ENCODE assay signal across 23 cellular contexts in the genomic region with DNA sequence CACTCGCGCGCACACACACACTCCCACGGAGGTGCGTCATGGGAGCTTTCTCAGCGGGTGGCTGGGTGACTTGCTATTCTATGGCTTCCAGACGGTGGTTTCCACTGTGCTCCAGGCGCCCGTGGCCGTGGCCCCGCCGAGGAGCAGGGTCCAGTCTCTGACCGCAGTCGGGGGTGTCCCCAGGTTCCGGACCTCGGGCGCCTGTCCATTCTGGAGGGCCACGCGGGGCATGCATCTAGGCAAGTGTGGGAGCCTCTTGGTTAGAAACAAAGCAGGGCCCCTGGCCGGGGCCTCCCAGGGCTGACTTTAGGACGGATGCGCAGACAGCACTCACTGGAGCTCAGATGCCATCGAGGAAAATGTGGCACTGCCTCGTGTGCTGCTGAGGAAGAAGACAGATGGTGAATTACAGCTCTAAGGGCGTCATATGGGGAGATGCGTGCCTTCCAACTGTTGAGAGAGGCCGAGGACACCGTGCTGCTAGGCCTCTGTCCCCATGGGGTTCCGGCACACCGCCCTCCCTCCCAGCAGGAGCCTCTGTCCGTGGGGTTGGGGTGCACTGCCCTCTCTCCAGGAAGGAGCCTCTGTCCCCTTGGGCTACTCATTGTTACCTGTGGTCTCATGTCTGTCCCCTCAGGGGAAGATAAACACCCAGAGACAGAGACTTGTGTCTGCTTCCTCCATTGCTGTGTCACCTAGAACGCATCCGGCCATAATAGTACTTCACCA. TPM values are rescaled to one million over a fixed set of nuclear protein-coding genes. Genes with fewer than 3 reads are reported as not detected.
"Had no signal": no experiment of that assay in that cellular context is flagged by ENCODE, and none has a peak within 500 bp of the region (broad histone marks: within the 10 kb centered on the region; RNA-seq: fewer than 3 reads in every experiment).

No MANE protein-coding gene starts in this region.

- H2AFZ ChIP-seq: hepatocyte, parathyroid adenoma had no signal

- H3K9me3 ChIP-seq: neutrophil, sigmoid colon, testis had no signal

- H3K79me2 ChIP-seq: hepatocyte, parathyroid adenoma had no signal

- H3K4me3 ChIP-seq: hepatocyte, sigmoid colon, smooth muscle cell, testis had no signal

- H3K27ac ChIP-seq: hepatocyte, neutrophil, parathyroid adenoma, sigmoid colon, testis had no signal

- H3K4me1 ChIP-seq: parathyroid adenoma had no signal

- ATAC-seq: activated T-cell treated with anti-CD3 and anti-CD28 coated beads, Interleukin-2, amount 50 U/mL, for 4 hours; left lobe of liver; natural killer cell treated with Interleukin-12 subunit alpha and Interleukin-12 subunit beta and Interleukin-15 and Interleukin-18, amount 100 ng/mL, for 72 hours; stimulated activated naive B cell treated with anti-CD40 and anti-IgM and Interleukin-4, amounts not matched to agents 10 μg/mL and 1 μg/mL and 100 μg/mL, for 72 hours; WTC11 had no signal

- DNase-seq: activated CD8-positive, alpha-beta memory T cell treated with anti-CD3 and anti-CD28 coated beads, Interleukin-2, amount 50 U/mL, for 48 hours; activated naive CD4-positive, alpha-beta T cell treated with anti-CD3 and anti-CD28 coated beads, Interleukin-2, amount 50 U/mL, for 16 hours; activated T-cell treated with anti-CD3 and anti-CD28 coated beads, Interleukin-2, amount 50 U/mL, for 4 hours; caudate nucleus; dermis blood vessel endothelial cell; effector CD8-positive, alpha-beta T cell; foreskin melanocyte; glutamatergic neuron; immature natural killer cell; stimulated activated CD4-positive, alpha-beta T cell treated with anti-CD3 and anti-CD28 coated beads, Interleukin-2, amount 100 ng/mL, for 48 hours; stimulated activated CD8-positive, alpha-beta memory T cell treated with anti-CD3 and anti-CD28 coated beads, Interleukin-4, amount 100 ng/mL, for 48 hours; stimulated activated naive B cell treated with anti-CD40 and anti-IgM and Interleukin-4, amounts not matched to agents 10 μg/mL and 1 μg/mL and 100 μg/mL, for 72 hours; T1000; testis; trophoblast cell had no signal

- H3K27me3 ChIP-seq: hepatocyte, testis had no signal

- H3K4me2 ChIP-seq: hepatocyte, smooth muscle cell had no signal

- H3K9ac ChIP-seq: parathyroid adenoma had no signal

- H3K36me3 ChIP-seq: neutrophil, sigmoid colon had no signal

RNA-seq across cellular contexts. Expression of a gene that starts 38.1 kb away (rescaled TPM):
- polyA plus RNA-seq: immature natural killer cell had no signal
